ENCODE assay signal across 9 cellular contexts in genomic region chr12:19739195-19739776, GRCh38.
A peak's percentile ranks its signal among the peaks of the same experiment; 100 is the strongest.
DNase-seq lines count a peak whose midpoint lies in the region; ATAC-seq, FAIRE-seq and TF ChIP-seq lines count a peak whose summit lies in the region.
"Had no signal": no experiment of that assay in that cellular context is flagged by ENCODE, and none has a peak within 500 bp of the region (broad histone marks: within the 10 kb centered on the region; RNA-seq: fewer than 3 reads in every experiment).

No MANE protein-coding gene starts in this region.

- CTCF ChIA-PET in BJ (lab: Yijun Ruan, JAX): interaction anchor here (0.6 to 2.6 kb wide), 16 partner anchors 8 to 629 kb away, joined by 3 to 13 read pairs (median 3); partner anchors contain the start of gene PDE3A
- CTCF ChIA-PET in activated CD8-positive, alpha-beta T cell treated with anti-CD3 and anti-CD28 coated beads, Interleukin-2, amount 10 ng/mL, durations not matched to agents 7 days and 5 days (lab: Charles Lee): interaction anchor here (0.6 to 1.7 kb wide), 12 partner anchors 8 to 1211 kb away, joined by 3 to 7 read pairs (median 3); no protein-coding TSS in a partner anchor

- no peak overlapping the region for H3K4me3 Mint-ChIP-seq in activated CD8-positive, alpha-beta T cell treated with anti-CD3 and anti-CD28 coated beads, Interleukin-2, amount 10 ng/mL, durations not matched to agents 7 days and 5 days

- intact Hi-C loops in gastrocnemius medialis (cut with DNase I; ENCODE audit: low total_unique reads): no loop called here

- H3K27ac ChIP-seq in cardiac muscle cell: no peak overlapping the region
- H3K27ac ChIP-seq in gastrocnemius medialis: no peak overlapping the region
- H3K27ac ChIP-seq: neutrophil had no signal

- in situ Hi-C loops in gastrocnemius medialis (cut with MboI; ENCODE audit: low sequenced_read_pairs in 4 of 4): loop anchor here in 1 of 4 donors (25.0 kb wide), 1 partner anchor 623 kb away; the partner anchor contains the start of gene PDE3A

- TF ChIP-seq POLR2A in GM12891 (IDR thresholded peaks at IDR 0.05; ENCODE audit: low read depth, low read length) (no peak), gastrocnemius medialis (IDR thresholded peaks at IDR 0.05) (no peak)

- H3K27me3 Mint-ChIP-seq in activated CD8-positive, alpha-beta T cell treated with anti-CD3 and anti-CD28 coated beads, Interleukin-2, amount 10 ng/mL, durations not matched to agents 7 days and 5 days (ENCODE audit: low read depth): no peaks in the 10 kb centered on the region

- no peak for ATAC-seq in activated CD8-positive, alpha-beta T cell treated with anti-CD3 and anti-CD28 coated beads, Interleukin-2, amount 10 ng/mL, durations not matched to agents 7 days and 5 days
- no peak for ATAC-seq in gastrocnemius medialis
- no peak for ATAC-seq in HG03139 (IDR thresholded peaks at IDR 0.05; ENCODE audit: unreplicated experiment)
- no peak for ATAC-seq in GM21381 (IDR thresholded peaks at IDR 0.05; ENCODE audit: unreplicated experiment)

- H3K36me3 ChIP-seq in BJ (ENCODE audit: control insufficient read depth, insufficient read depth, low read length): no peaks in the 10 kb centered on the region
- no peaks in the 10 kb centered on the region for H3K36me3 ChIP-seq in cardiac muscle cell
- H3K36me3 ChIP-seq in gastrocnemius medialis: no peaks in the 10 kb centered on the region
- H3K36me3 ChIP-seq: neutrophil had no signal

- no peaks in the 10 kb centered on the region for H3K9me3 Mint-ChIP-seq in activated CD8-positive, alpha-beta T cell treated with anti-CD3 and anti-CD28 coated beads, Interleukin-2, amount 10 ng/mL, durations not matched to agents 7 days and 5 days (ENCODE audit: insufficient read depth)

- POLR2A ChIA-PET in BJ (lab: Charles Lee): interaction anchor here (0.5 kb wide), 1 partner anchor 87 kb away, joined by 3 read pairs; no protein-coding TSS in a partner anchor
- POLR2A ChIA-PET in activated CD8-positive, alpha-beta T cell treated with anti-CD3 and anti-CD28 coated beads, Interleukin-2, amount 10 ng/mL, durations not matched to agents 7 days and 5 days (lab: Charles Lee): no interaction called here

- H3K4me1 ChIP-seq in cardiac muscle cell (ENCODE audit: low read depth) (peaks cover 5% of the 10 kb centered on the region), gastrocnemius medialis (peaks cover 0 to 2% of the 10 kb centered on the region in 2 donors)

- no peak overlapping the region for H3K4me3 ChIP-seq in BJ (ENCODE audit: low read depth, low read length)
- H3K4me3 ChIP-seq in cardiac muscle cell: no peak overlapping the region
- H3K4me3 ChIP-seq in gastrocnemius medialis: no peak overlapping the region

- H3K9me3 ChIP-seq in cardiac muscle cell (ENCODE audit: low read depth) (no peaks in the 10 kb centered on the region), gastrocnemius medialis (no peaks in the 10 kb centered on the region)
- H3K9me3 ChIP-seq: neutrophil had no signal

- no peaks in the 10 kb centered on the region for H3K4me1 Mint-ChIP-seq in activated CD8-positive, alpha-beta T cell treated with anti-CD3 and anti-CD28 coated beads, Interleukin-2, amount 10 ng/mL, durations not matched to agents 7 days and 5 days (ENCODE audit: low read depth)

- DNase-seq in BJ (ENCODE audit: low read depth) (no peak), GM12891 (ENCODE audit: insufficient read length, low spot score) (peak; percentile 20), NCI-H1694 treated with DMSO at 0.1 percent for 48 hours (lab: John Stamatoyannopoulos, UW) (peak; percentile 65), cardiac muscle cell (ENCODE audit: low read depth in 1 of 2, low spot score in 1 of 2) (peak; percentile 63 to 87), gastrocnemius medialis (no peak)
- peak; percentile 65 for DNase-seq in activated CD8-positive, alpha-beta T cell treated with anti-CD3 and anti-CD28 coated beads, Interleukin-2, amount 10 ng/mL, durations not matched to agents 7 days and 5 days

- H3K27ac Mint-ChIP-seq in activated CD8-positive, alpha-beta T cell treated with anti-CD3 and anti-CD28 coated beads, Interleukin-2, amount 10 ng/mL, durations not matched to agents 7 days and 5 days: no peak overlapping the region

- no peak for FAIRE-seq in GM12891 (lab: Jason Lieb, UNC)

- H3K36me3 Mint-ChIP-seq in activated CD8-positive, alpha-beta T cell treated with anti-CD3 and anti-CD28 coated beads, Interleukin-2, amount 10 ng/mL, durations not matched to agents 7 days and 5 days (ENCODE audit: low read depth): no peaks in the 10 kb centered on the region

- H3K27me3 ChIP-seq in BJ (ENCODE audit: control insufficient read depth, insufficient read depth, low read length) (no peaks in the 10 kb centered on the region), cardiac muscle cell (no peaks in the 10 kb centered on the region), gastrocnemius medialis (no peaks in the 10 kb centered on the region)
- H3K27me3 ChIP-seq: neutrophil had no signal

- TF ChIP-seq CTCF in BJ (IDR thresholded peaks at IDR 0.05; ENCODE audit: insufficient read depth, low read depth, low read length) (peak; percentile 55), cardiac muscle cell (IDR thresholded peaks at IDR 0.05; ENCODE audit: low read depth, low read length) (peak; percentile 54), gastrocnemius medialis (IDR thresholded peaks at IDR 0.05 in 4 of 5, conservative IDR thresholded peaks at IDR 0.05 in 1 of 5) (peak in 4 of 5 experiments; percentile 28 to 61 (median 52))

TF ChIP-seq in GM12891, 5 proteins besides CTCF, POLR2A, EP300 and RAD21:
- TF ChIP-seq PAX5 (IDR thresholded peaks at IDR 0.05; ENCODE audit: insufficient read depth, low read length, severe bottlenecking) (no peak), SPI1 (IDR thresholded peaks at IDR 0.05; ENCODE audit: low read depth, low read length) (no peak), POU2F2 (IDR thresholded peaks at IDR 0.05; ENCODE audit: low read depth, low read length) (no peak), POLR2AphosphoS5 (IDR thresholded peaks at IDR 0.05; ENCODE audit: low read depth, low read length) (no peak), TAF1 (IDR thresholded peaks at IDR 0.05; ENCODE audit: low read depth, low read length) (no peak)

Comparison
In these comparisons a context has a peak if more than half of its experiments do, and no peak if none do; other contexts are left out.
1. DNase-seq: peak in GM12891 (single experiment), NCI-H1694 treated with DMSO at 0.1 percent for 48 hours (single experiment), activated CD8-positive, alpha-beta T cell treated with anti-CD3 and anti-CD28 coated beads, Interleukin-2, amount 10 ng/mL, durations not matched to agents 7 days and 5 days (single experiment) and cardiac muscle cell (2 of 2); none in BJ (single experiment) and gastrocnemius medialis (0 of 2).
2. Peak in every context shown above with its lines, with median percentiles within 50 percentile points of each other: CTCF ChIP-seq.